Comparison of ENCODE assay signal across 1 cellular context in genomic region chr9:121634800-121635261, GRCh38.
TF ChIP-seq lines count a peak whose summit lies in the region.

No MANE protein-coding gene starts in this region.

TF ChIP-seq in K562, 482 proteins besides CTCF, POLR2A, EP300 and RAD21 (continued from another document):
- TF ChIP-seq THRB (CRISPR knock-in tag; conservative IDR thresholded peaks at IDR 0.05) (0 out of 2 replicates have a peak, but pooled peaks have one; percentile 66), NFYB (IDR thresholded peaks at IDR 0.05; ENCODE audit: extremely low read depth, insufficient read length) (peak; percentile 29), MEF2A (IDR thresholded peaks at IDR 0.05; ENCODE audit: control insufficient read depth, low read depth, low read length) (peak; percentile 31; the same call in 1 of the 2 replicates), ZBTB7A (IDR thresholded peaks at IDR 0.05; ENCODE audit: borderline replicate concordance, control insufficient read depth, low read depth, low read length) (peak; percentile 38; the same call in 1 of the 2 replicates)
